Comparison of ENCODE assay signal across 8 cellular contexts in genomic region chr19:18831524-18832330, GRCh38. TPM values are rescaled to one million over a fixed set of nuclear protein-coding genes. Genes with fewer than 3 reads are reported as not detected.
A peak's percentile ranks its signal among the peaks of the same experiment; 100 is the strongest.
DNase-seq lines count a peak whose midpoint lies in the region; ATAC-seq and TF ChIP-seq lines count a peak whose summit lies in the region.

Gene UPF1 (plus strand): TSS chr19:18831959. CDS start chr19:18832210, 251 bp downstream.

- H3K36me3 ChIP-seq in psoas muscle (ENCODE audit: insufficient read depth in 1 of 2, low read depth in 1 of 2), result peaks cover 4 to 27% of the 10 kb centered on the region in 2 donors
- no peaks in the 10 kb centered on the region for H3K36me3 ChIP-seq in urinary bladder (ENCODE audit: insufficient read depth)

- DNase-seq in NCI-H146 (lab: John Stamatoyannopoulos, UW) (peak; percentile 95), amniotic epithelial cell (ENCODE audit: low read depth) (peak; percentile 83), left ventricle myocardium superior (peak; percentile 97), psoas muscle (peak; percentile 95 to 98)

- TF ChIP-seq CTCF in GM12874 (IDR thresholded peaks at IDR 0.05; ENCODE audit: insufficient read depth, low read depth, low read length) (0 out of 2 replicates have a peak, but pooled peaks have one; percentile 1), psoas muscle (IDR thresholded peaks at IDR 0.05) (no peak)

- H3K27ac ChIP-seq in psoas muscle, result peak within 1 kb of the TSS; percentile 93
- H3K27ac ChIP-seq in urinary bladder (ENCODE audit: low read depth), result peak within 1 kb of the TSS; percentile 73

- peak within 1 kb of the TSS; percentile 97 for H3K4me3 ChIP-seq in psoas muscle
- H3K4me3 ChIP-seq in urinary bladder (ENCODE audit: low read depth, low read length), result peak within 1 kb of the TSS; percentile 92

- peaks cover 11% of the 10 kb centered on the region for H3K9me3 ChIP-seq in psoas muscle

- ATAC-seq in HG02840 (IDR thresholded peaks at IDR 0.05; ENCODE audit: low FRiP score, unreplicated experiment) (peak; percentile 76), left ventricle myocardium superior (peak; percentile 96), psoas muscle (peak; percentile 93 to 96 (median 94))

- H3K4me1 ChIP-seq in psoas muscle (peaks cover 28% of the 10 kb centered on the region), urinary bladder (ENCODE audit: insufficient read depth) (no peaks in the 10 kb centered on the region)

- 0 to 1% (median 0%) methylated on average over 75 to 98 of the region's 98 CpGs for WGBS in psoas muscle, 3 donors
- under 1% methylated on average over 98 of the region's 98 CpGs for WGBS in urinary bladder

- intact Hi-C loops in T-helper 1 cell treated with Interleukin-12 subunit alpha and Interleukin-12 subunit beta and Interleukin-4 antibody, amounts not matched to agents 30 ng/mL and 1 ng/mL, for 36 hours (cut with micrococcal nuclease), result loop anchor here (1.0 to 5.0 kb wide), 10 partner anchors 12 to 414 kb away; partner anchors contain the start of genes ARMC6, COPE, CRTC1 and DDX49
- intact Hi-C loops in left ventricle myocardium superior (cut with micrococcal nuclease), result no loop called here
- intact Hi-C loops in psoas muscle (cut with DNase I), result loop anchor here in 1 of 2 donors (10.0 kb wide), 1 partner anchor 147 kb away; the partner anchor contains the start of gene CRTC1

- H3K27me3 ChIP-seq in psoas muscle (ENCODE audit: insufficient read depth in 3 of 3, low read length in 2 of 3), result no peaks in the 10 kb centered on the region

RNA-seq across cellular contexts. Expression of gene UPF1, which starts in this region (rescaled TPM):
- 96.6 and 96.7 TPM in 2 replicates for total RNA-seq in T-helper 1 cell treated with Interleukin-12 subunit alpha and Interleukin-12 subunit beta and Interleukin-4 antibody, amounts not matched to agents 30 ng/mL and 1 ng/mL, for 36 hours
- 37.3 TPM for total RNA-seq in left ventricle myocardium superior
- total RNA-seq in psoas muscle, result 10 to 100 TPM; 34.6 to 45.0 (median 37.9) TPM
- 10 to 100 TPM; 15.6 to 34.5 (median 34.4) TPM for polyA plus RNA-seq in psoas muscle
- 34.4 TPM for total RNA-seq in urinary bladder
- polyA plus RNA-seq in urinary bladder, result 52.9 TPM

Comparison
In these comparisons a context has a peak if more than half of its experiments do, and no peak if none do; other contexts are left out.
1. Peak in every context shown above with its lines: DNase-seq, ATAC-seq, H3K4me3 ChIP-seq and H3K27ac ChIP-seq.